ENCODE assay signal across 9 cellular contexts in genomic region chr11:76233196-76233921, GRCh38. TPM values are rescaled to one million over a fixed set of nuclear protein-coding genes. Genes with fewer than 3 reads are reported as not detected.
DNase-seq lines count a peak whose midpoint lies in the region; ATAC-seq and TF ChIP-seq lines count a peak whose summit lies in the region.
"Had no signal": no experiment of that assay in that cellular context is flagged by ENCODE, and none has a peak within 500 bp of the region (broad histone marks: within the 10 kb centered on the region; RNA-seq: fewer than 3 reads in every experiment).

No MANE protein-coding gene starts in this region.

- H3K23me2 ChIP-seq in H9 (ENCODE audit: insufficient read length, low read depth, low read length, poor library complexity, severe bottlenecking), result peaks cover 10% of the 10 kb centered on the region

- H3K4me3 Mint-ChIP-seq in H9, result peak overlapping the region; percentile 66 to 100; a peak in 3 of 5 replicates
- peak overlapping the region in 7 of 8 donors; percentile 20 to 98 (median 92) for H3K4me3 Mint-ChIP-seq in naive B cell

- no peaks in the 10 kb centered on the region for H3K9me3 ChIP-seq in BLaER1
- no peaks in the 10 kb centered on the region for H3K9me3 ChIP-seq in H9 (ENCODE audit: control insufficient read depth, low read depth, low read length)
- H3K9me3 ChIP-seq in adipocyte (ENCODE audit: control insufficient read depth, low read length), result no peaks in the 10 kb centered on the region

- no peaks in the 10 kb centered on the region for H3K79me1 ChIP-seq in H9 (ENCODE audit: insufficient read depth, low read depth, low read length, poor library complexity, severe bottlenecking)

- peaks cover 69% of the 10 kb centered on the region for H3K4me1 ChIP-seq in BLaER1
- H3K4me1 ChIP-seq in H9 (ENCODE audit: insufficient read depth, low read length), result no peaks in the 10 kb centered on the region
- peaks cover 28% of the 10 kb centered on the region for H3K4me1 ChIP-seq in adipocyte (ENCODE audit: control insufficient read depth, insufficient read depth, low read length)

- no peak overlapping the region for H2BK12ac ChIP-seq in H9 (ENCODE audit: insufficient read length, low read depth, low read length)

- no peak overlapping the region for H3K27ac Mint-ChIP-seq in H9
- peak overlapping the region in 3 of 6 donors; percentile 37 to 100 (median 64) for H3K27ac Mint-ChIP-seq in naive B cell

- H4K8ac ChIP-seq in H9 (replicated peaks; ENCODE audit: insufficient read length, low read depth, low read length), result no peak overlapping the region

- H2BK120ac ChIP-seq in H9 (ENCODE audit: low read depth, low read length, poor library complexity, severe bottlenecking), result no peak overlapping the region

- no peak overlapping the region for H3K18ac ChIP-seq in H9 (ENCODE audit: insufficient read length, low read depth, low read length)

- H3K23ac ChIP-seq in H9 (ENCODE audit: insufficient read length, low read depth, low read length), result no peak overlapping the region

- H3K27me3 Mint-ChIP-seq in H9 (ENCODE audit: low read depth) (peaks cover 26% of the 10 kb centered on the region), naive B cell (peaks cover 0 to 11% (median 0%) of the 10 kb centered on the region in 3 donors)

- no CpG with 5 or more reads among the region's 9 CpGs for WGBS in H9 (ENCODE audit: extremely low coverage, insufficient read length, low lambda C conversion rate)

- DNase-seq in H9 (no peak), adipocyte (ENCODE audit: low read depth) (no peak), naive B cell (no peak), cortex of kidney (lab: John Stamatoyannopoulos, UW) (no peak), NCI-H526 (lab: John Stamatoyannopoulos, UW) (no peak)
- DNase-seq: activated CD4-positive, alpha-beta T cell treated with anti-CD3 and anti-CD28 coated beads for 48 hours had no signal

- H3K36me3 ChIP-seq in BLaER1 (no peaks in the 10 kb centered on the region), adipocyte (ENCODE audit: control insufficient read depth, insufficient read depth, low read length, severe bottlenecking) (no peaks in the 10 kb centered on the region)

- no peak overlapping the region for H2BK20ac ChIP-seq in H9 (ENCODE audit: low read depth, low read length, poor library complexity, severe bottlenecking)

- H3K36me3 Mint-ChIP-seq in H9 (ENCODE audit: insufficient read depth in 1 of 3, low read depth in 3 of 3) (no peaks in the 10 kb centered on the region; a peak in 1 of 7 replicates), naive B cell (no peaks in the 10 kb centered on the region)

- no peak overlapping the region for H3K4ac ChIP-seq in H9 (ENCODE audit: low read depth, low read length)

- peaks cover 6 to 7% of the 10 kb centered on the region in 2 experiments; a peak in 2 of 5 replicates for H3K9me3 Mint-ChIP-seq in H9
- peaks cover 0 to 10% (median 0%) of the 10 kb centered on the region in 7 donors for H3K9me3 Mint-ChIP-seq in naive B cell

- no peak overlapping the region for H4K91ac ChIP-seq in H9 (ENCODE audit: insufficient read length, low read depth, low read length)

- no peak for TF ChIP-seq CTCF in H9 (conservative IDR thresholded peaks at IDR 0.05)

- H3K4me3 ChIP-seq in BLaER1, result no peak overlapping the region; the same call in 1 of the 2 replicates
- H3K4me3 ChIP-seq in adipocyte (ENCODE audit: low read length), result no peak overlapping the region

- H3K14ac ChIP-seq in H9 (ENCODE audit: insufficient read depth, low read length), result no peak overlapping the region

- H3K9ac ChIP-seq in BLaER1, result no peak overlapping the region
- no peak overlapping the region for H3K9ac ChIP-seq in H9 (ENCODE audit: extremely low read depth, insufficient read length, low read length)
- H3K9ac ChIP-seq in adipocyte (ENCODE audit: low read length), result peak overlapping the region; percentile 84

- no peak overlapping the region; the same call in 1 of the 2 replicates for H3K27ac ChIP-seq in BLaER1
- H3K27ac ChIP-seq in H9 (ENCODE audit: insufficient read length, low read depth, low read length), result no peak overlapping the region

- H3T11ph ChIP-seq in H9 (ENCODE audit: low read length), result no peak overlapping the region

- H2AFZ ChIP-seq in H9 (ENCODE audit: low read length), result no peak overlapping the region

- no peak overlapping the region for H2AK5ac ChIP-seq in H9 (ENCODE audit: insufficient read length, low read length)

- H3K56ac ChIP-seq in H9 (ENCODE audit: insufficient read length, low read depth, low read length), result no peak overlapping the region

- no peaks in the 10 kb centered on the region for H4K20me1 ChIP-seq in BLaER1
- H4K20me1 ChIP-seq in H9 (ENCODE audit: control insufficient read depth, insufficient read depth, insufficient read length), result no peaks in the 10 kb centered on the region

- H2BK5ac ChIP-seq in H9 (ENCODE audit: insufficient read length, low read length), result no peak overlapping the region

- ATAC-seq in naive B cell (ENCODE audit: low read depth in 2 of 2) (no peak), GM18873 (IDR thresholded peaks at IDR 0.05; ENCODE audit: low FRiP score, unreplicated experiment) (no peak), GM21723 (IDR thresholded peaks at IDR 0.05; ENCODE audit: unreplicated experiment) (no peak)

- H3K27me3 ChIP-seq in BLaER1 (0 out of 2 replicates have a peak, but pooled peaks cover 6% of the 10 kb centered on the region), H9 (ENCODE audit: insufficient read depth, low read length) (no peaks in the 10 kb centered on the region), adipocyte (replicated peaks; ENCODE audit: control insufficient read depth, insufficient read depth, low read length) (no peaks in the 10 kb centered on the region)

- H3K4me1 Mint-ChIP-seq in H9, result peaks cover 9 to 26% of the 10 kb centered on the region in 2 experiments; a peak in 3 of 4 replicates
- H3K4me1 Mint-ChIP-seq in naive B cell, result peaks cover 34 to 41% (median 35%) of the 10 kb centered on the region in 3 donors

- peak overlapping the region; percentile 98 for H3K4me2 ChIP-seq in BLaER1
- no peak overlapping the region for H3K4me2 ChIP-seq in H9 (ENCODE audit: insufficient read depth, insufficient read length, low read length)

- no peaks in the 10 kb centered on the region for H3K79me2 ChIP-seq in H9 (ENCODE audit: insufficient read depth, low read length)

- H2BK15ac ChIP-seq in H9 (ENCODE audit: low read depth, low read length), result no peak overlapping the region

- no peak overlapping the region for H4K5ac ChIP-seq in H9 (ENCODE audit: insufficient read length, low read depth, low read length)

RNA-seq across cellular contexts. Expression of gene WNT11, which starts 27.1 kb away (rescaled TPM):
- 0.18 TPM in 1 of 2 replicates, not detected in the other for total RNA-seq in H9 (2021)
- under 1 TPM in 1 of 6 donors, not detected in 5; 0.13 TPM for polyA plus RNA-seq in naive B cell (ENCODE audit: low read depth in 6 of 6)
